16 cellular contexts compared by ENCODE assay signal in genomic region chr10:124033887-124034218, GRCh38. TPM values are rescaled to one million over a fixed set of nuclear protein-coding genes. Genes with fewer than 3 reads are reported as not detected.
A peak's percentile ranks its signal among the peaks of the same experiment; 100 is the strongest.
DNase-seq lines count a peak whose midpoint lies in the region; FAIRE-seq and TF ChIP-seq lines count a peak whose summit lies in the region.
"Had no signal": no experiment of that assay in that cellular context is flagged by ENCODE, and none has a peak within 500 bp of the region (broad histone marks: within the 10 kb centered on the region; RNA-seq: fewer than 3 reads in every experiment).

No MANE protein-coding gene starts in this region.

- peaks cover 0 to 6% (median 0%) of the 10 kb centered on the region in 3 donors for H3K36me3 ChIP-seq in Peyer's patch
- peaks cover 0 to 5% of the 10 kb centered on the region in 2 donors for H3K36me3 ChIP-seq in esophagus (ENCODE audit: control insufficient read depth in 2 of 2, insufficient read depth in 2 of 2, low read length in 1 of 2)
- no peaks in the 10 kb centered on the region for H3K36me3 ChIP-seq in testis (ENCODE audit: low read depth, missing control alignments)
- H3K36me3 ChIP-seq in small intestine (ENCODE audit: control insufficient read depth in 2 of 2, insufficient read depth in 2 of 2, low read length in 2 of 2): no peaks in the 10 kb centered on the region

- POLR2A ChIA-PET in HEK293T (lab: Yijun Ruan, JAX): no interaction called here

- intact Hi-C loops in testis (cut with DNase I; ENCODE audit: low total_unique reads): no loop called here

- H3K27me3 ChIP-seq in Peyer's patch (no peaks in the 10 kb centered on the region), esophagus (ENCODE audit: control insufficient read depth in 1 of 2, insufficient read depth in 2 of 2, low read length in 2 of 2) (no peaks in the 10 kb centered on the region), testis (no peaks in the 10 kb centered on the region), small intestine (ENCODE audit: control insufficient read depth in 2 of 2, insufficient read depth in 2 of 2, low read length in 2 of 2) (no peaks in the 10 kb centered on the region)
- H3K27me3 ChIP-seq: dorsolateral prefrontal cortex had no signal

- DNase-seq in Peyer's patch (no peak), myocyte (ENCODE audit: low read depth) (peak; percentile 46), testis (peak; percentile 45), HEK293T (ENCODE audit: extremely low spot score) (no peak), small intestine (no peak), activated T-cell treated with anti-CD3 and anti-CD28 coated beads for 4 hours (no peak)
- DNase-seq: activated CD8-positive, alpha-beta T cell treated with anti-CD3 and anti-CD28 coated beads for 36 hours; activated effector memory CD4-positive, alpha-beta T cell treated with Interleukin-2 at 50 U/mL for 16 hours; DMS79 treated with DMSO at 0.1 percent for 48 hours; dorsolateral prefrontal cortex; SHP77 treated with DMSO at 0.1 percent for 48 hours; stimulated activated CD4-positive, alpha-beta T cell treated with anti-CD3 and anti-CD28 coated beads, Interleukin-15, amount 100 ng/mL, for 24 hours; T1000 had no signal

- 56 to 71% methylated on average over 8 of the region's 8 CpGs for WGBS in esophagus, 2 donors
- WGBS in testis, 2 donors: 40 to 53% methylated on average over 1 to 8 of the region's 8 CpGs
- 38 to 59% (median 39%) methylated on average over 8 of the region's 8 CpGs for WGBS in small intestine, 3 donors

- CTCF ChIA-PET in HEK293T (lab: Yijun Ruan, JAX): no interaction called here

- H3K4me3 ChIP-seq in Peyer's patch: no peak overlapping the region
- no peak overlapping the region for H3K4me3 ChIP-seq in esophagus (ENCODE audit: low read depth in 1 of 2, low read length in 2 of 2)
- no peak overlapping the region for H3K4me3 ChIP-seq in testis
- no peak overlapping the region for H3K4me3 ChIP-seq in small intestine (ENCODE audit: low read depth in 1 of 2, low read length in 2 of 2)
- H3K4me3 ChIP-seq: dorsolateral prefrontal cortex, lung had no signal

- H3K9me3 ChIP-seq in Peyer's patch: no peaks in the 10 kb centered on the region
- H3K9me3 ChIP-seq in esophagus (ENCODE audit: control insufficient read depth in 2 of 2, insufficient read depth in 1 of 2, low read depth in 1 of 2, low read length in 1 of 2): no peaks in the 10 kb centered on the region
- no peaks in the 10 kb centered on the region for H3K9me3 ChIP-seq in testis
- H3K9me3 ChIP-seq in small intestine (ENCODE audit: control insufficient read depth, low read depth): no peaks in the 10 kb centered on the region

- TF ChIP-seq CTCF in Peyer's patch (IDR thresholded peaks at IDR 0.05) (no peak), testis (IDR thresholded peaks at IDR 0.05) (no peak)

- peak overlapping the region in 3 of 4 donors; percentile 36 to 88 (median 44) for H3K27ac ChIP-seq in Peyer's patch
- H3K27ac ChIP-seq in esophagus (ENCODE audit: low read depth in 2 of 2, low read length in 1 of 2): peak overlapping the region; percentile 11 to 63
- no peak overlapping the region for H3K27ac ChIP-seq in testis
- peak overlapping the region in 1 of 2 donors; percentile 56 for H3K27ac ChIP-seq in small intestine (ENCODE audit: low read depth in 1 of 2, low read length in 1 of 2)
- H3K27ac ChIP-seq: C4-2B had no signal

- TF ChIP-seq POLR2A in Peyer's patch (IDR thresholded peaks at IDR 0.05) (no peak), testis (IDR thresholded peaks at IDR 0.05) (no peak)

- FAIRE-seq in small intestine (lab: Jason Lieb, UNC): no peak

- H3K4me1 ChIP-seq in Peyer's patch (peaks cover 0 to 20% (median 13%) of the 10 kb centered on the region in 4 donors), esophagus (ENCODE audit: control insufficient read depth in 2 of 2, insufficient read depth in 2 of 2, low read length in 1 of 2) (peaks cover 4 to 10% of the 10 kb centered on the region in 2 donors), testis (peaks cover 15% of the 10 kb centered on the region), small intestine (ENCODE audit: control insufficient read depth in 2 of 2, insufficient read depth in 1 of 2, low read depth in 1 of 2, low read length in 1 of 2) (no peaks in the 10 kb centered on the region)

TF ChIP-seq in HEK293T, 16 proteins besides CTCF, POLR2A, EP300 and RAD21:
- no peak for TF ChIP-seq ZNF384 (IDR thresholded peaks at IDR 0.05)
- TF ChIP-seq FOXA1 (IDR thresholded peaks at IDR 0.05): no peak
- TF ChIP-seq, protein P1, sequence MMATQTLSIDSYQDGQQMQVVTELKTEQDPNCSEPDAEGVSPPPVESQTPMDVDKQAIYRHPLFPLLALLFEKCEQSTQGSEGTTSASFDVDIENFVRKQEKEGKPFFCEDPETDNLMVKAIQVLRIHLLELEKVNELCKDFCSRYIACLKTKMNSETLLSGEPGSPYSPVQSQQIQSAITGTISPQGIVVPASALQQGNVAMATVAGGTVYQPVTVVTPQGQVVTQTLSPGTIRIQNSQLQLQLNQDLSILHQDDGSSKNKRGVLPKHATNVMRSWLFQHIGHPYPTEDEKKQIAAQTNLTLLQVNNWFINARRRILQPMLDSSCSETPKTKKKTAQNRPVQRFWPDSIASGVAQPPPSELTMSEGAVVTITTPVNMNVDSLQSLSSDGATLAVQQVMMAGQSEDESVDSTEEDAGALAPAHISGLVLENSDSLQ (IDR thresholded peaks at IDR 0.05): no peak
- TF ChIP-seq ARNT (IDR thresholded peaks at IDR 0.05): no peak
- no peak for TF ChIP-seq ELF4 (IDR thresholded peaks at IDR 0.05)
- TF ChIP-seq SUZ12 (IDR thresholded peaks at IDR 0.05): no peak
- no peak for TF ChIP-seq HDGF (IDR thresholded peaks at IDR 0.05; ENCODE audit: borderline replicate concordance)
- no peak for TF ChIP-seq BHLHE40 (IDR thresholded peaks at IDR 0.05; ENCODE audit: borderline replicate concordance)
- no peak for TF ChIP-seq FOXK2 (IDR thresholded peaks at IDR 0.05)
- no peak for TF ChIP-seq FOXM1 (IDR thresholded peaks at IDR 0.05; ENCODE audit: borderline replicate concordance)
- TF ChIP-seq SP1 (IDR thresholded peaks at IDR 0.05): no peak
- no peak for TF ChIP-seq LEF1 (IDR thresholded peaks at IDR 0.05; ENCODE audit: borderline replicate concordance)
- no peak for TF ChIP-seq L3MBTL2 (conservative IDR thresholded peaks at IDR 0.05)
- no peak for TF ChIP-seq TARDBP (IDR thresholded peaks at IDR 0.05)

RNA-seq across cellular contexts. Expression of gene CHST15, which starts 59.5 kb away (rescaled TPM):
- total RNA-seq in Peyer's patch (10 to 100 TPM in 2 of 4 donors, 1 to 10 TPM in 2; 3.9 to 55.3 (median 10.9) TPM), myocyte (26.9 and 30.0 TPM in 2 replicates), testis (10 to 100 TPM in 1 of 2 donors, 1 to 10 TPM in 1; 9.3 to 11.5 TPM)
- polyA plus RNA-seq in esophagus (1 to 10 TPM; 1.4 to 3.7 TPM), testis (ENCODE audit: insufficient read depth, low read depth, low replicate concordance) (12.8 TPM), small intestine (1 to 10 TPM in 2 of 3 donors, under 1 TPM in 1; 0.45 to 8.5 (median 3.0) TPM)
- 27.6 TPM for polyA plus RNA-seq in myocyte (2012)

Comparison
In these comparisons a context has a peak if more than half of its experiments do, and no peak if none do; other contexts are left out.
1. DNase-seq: peak in myocyte (single experiment) and testis (single experiment); none in Peyer's patch (0 of 3), HEK293T (single experiment), small intestine (single experiment) and activated T-cell treated with anti-CD3 and anti-CD28 coated beads for 4 hours (single experiment).
2. H3K27ac ChIP-seq: peak in Peyer's patch (3 of 4) and esophagus (2 of 2); none in testis (0 of 2).